ENCODE assay signal across 25 cellular contexts in the genomic region with DNA sequence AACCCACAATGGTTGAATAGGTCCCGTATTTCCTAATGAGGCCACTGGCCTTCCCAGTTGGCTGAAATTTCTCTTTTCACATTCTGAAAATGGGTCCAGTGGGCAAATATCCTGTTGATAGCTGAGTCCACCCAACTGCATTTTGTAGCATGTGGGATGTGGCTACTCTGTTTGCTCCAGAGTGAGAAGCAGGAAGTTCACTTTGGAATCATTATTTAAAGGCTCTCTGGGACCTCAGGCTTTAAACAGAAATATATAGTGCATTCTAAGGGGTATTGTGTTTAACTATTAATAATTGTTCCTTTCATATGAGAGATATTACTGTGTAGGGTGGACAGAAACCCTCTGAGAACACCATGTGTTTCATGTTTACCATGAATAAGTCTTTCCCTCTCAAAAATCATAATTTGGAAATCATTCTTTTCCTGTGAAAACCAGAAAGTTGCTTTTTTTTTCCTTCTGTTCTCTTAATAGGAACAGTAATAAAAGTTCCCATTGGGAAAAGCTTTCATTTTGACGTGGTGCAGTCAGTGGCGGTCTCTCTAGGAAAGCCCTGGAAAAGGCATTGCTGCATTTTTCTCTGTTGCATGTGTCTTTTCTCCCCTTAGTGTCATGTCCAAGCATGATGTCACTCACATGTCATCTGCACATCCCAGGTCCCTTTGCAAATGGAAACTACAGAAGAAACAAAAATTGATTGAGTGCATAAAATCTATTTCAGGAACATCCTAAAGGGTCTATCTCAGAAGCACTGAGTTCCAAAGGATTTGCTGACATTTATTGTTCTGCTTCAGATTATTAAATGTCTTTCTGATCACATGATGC.
DNase-seq lines count a peak whose midpoint lies in the region; ATAC-seq, FAIRE-seq and TF ChIP-seq lines count a peak whose summit lies in the region.
"Had no signal": no experiment of that assay in that cellular context is flagged by ENCODE, and none has a peak within 500 bp of the region (broad histone marks: within the 10 kb centered on the region; RNA-seq: fewer than 3 reads in every experiment).

No MANE protein-coding gene starts in this region.

- CTCF ChIA-PET in A549 (lab: Yijun Ruan, JAX): interaction anchor here (0.9 kb wide), 1 partner anchor 53 kb away, joined by 3 read pairs; no protein-coding TSS in a partner anchor

- H3K4me1 ChIP-seq in A549: peaks cover 31% of the 10 kb centered on the region
- peaks cover 10% of the 10 kb centered on the region for H3K4me1 ChIP-seq in DND-41 (ENCODE audit: insufficient read depth, low read length)
- peaks cover 31% of the 10 kb centered on the region for H3K4me1 ChIP-seq in SJSA1 (replicated peaks)
- peaks cover 4% of the 10 kb centered on the region for H3K4me1 ChIP-seq in mesenchymal stem cell (ENCODE audit: control insufficient read depth, insufficient read depth, low read depth, low read length)
- H3K4me1 ChIP-seq: BLaER1 treated with 17β-estradiol and CSF1 and Interleukin-3, amounts not matched to agents 10 nM and 100 nM; foreskin keratinocyte; parathyroid adenoma had no signal

- no peak for TF ChIP-seq CTCF in A549 (IDR thresholded peaks at IDR 0.05)
- TF ChIP-seq CTCF in DND-41 (IDR thresholded peaks at IDR 0.05; ENCODE audit: borderline replicate concordance, extremely low read depth, low read length, poor library complexity, severe bottlenecking): no peak

- no peak for TF ChIP-seq RAD21 in A549 (conservative IDR thresholded peaks at IDR 0.05 in 1 of 2, IDR thresholded peaks at IDR 0.05 in 1 of 2)

- H4K91ac ChIP-seq in mesenchymal stem cell (ENCODE audit: low read length): no peak overlapping the region

- H3K14ac ChIP-seq in mesenchymal stem cell (ENCODE audit: low read length in 2 of 2): no peak overlapping the region

- no peak overlapping the region for H2BK15ac ChIP-seq in mesenchymal stem cell (ENCODE audit: low read depth, poor library complexity, severe bottlenecking)

- H4K8ac ChIP-seq in mesenchymal stem cell (ENCODE audit: low read length): no peak overlapping the region

- H3K36me3 ChIP-seq in DND-41 (ENCODE audit: insufficient read depth, low read length) (no peaks in the 10 kb centered on the region), SJSA1 (no peaks in the 10 kb centered on the region), mesenchymal stem cell (ENCODE audit: control insufficient read depth in 1 of 2, insufficient read depth in 2 of 2, low read depth in 1 of 2, low read length in 2 of 2) (no peaks in the 10 kb centered on the region)
- H3K36me3 ChIP-seq: BLaER1 treated with 17β-estradiol and CSF1 and Interleukin-3, amounts not matched to agents 10 nM and 100 nM had no signal

- H3K4me2 ChIP-seq in A549 (peak overlapping the region; percentile 87), DND-41 (ENCODE audit: insufficient read depth, low read length) (no peak overlapping the region), mesenchymal stem cell (ENCODE audit: low read length, poor library complexity, severe bottlenecking) (no peak overlapping the region)
- H3K4me2 ChIP-seq: BLaER1 treated with 17β-estradiol and CSF1 and Interleukin-3, amounts not matched to agents 10 nM and 100 nM; hepatocyte had no signal

- WGBS in A549 (ENCODE audit: missing lambda C conversion rate): 64% methylated on average over 3 of the region's 3 CpGs
- 82% methylated on average over 3 of the region's 3 CpGs for WGBS in mesenchymal stem cell

- no peak for DNase-seq in A549 (ENCODE audit: low read depth in 1 of 2, low spot score in 1 of 2)
- no peak for DNase-seq in DND-41
- DNase-seq in SJSA1 (ENCODE audit: low read depth in 1 of 2, low spot score in 2 of 2): peak in 1 of 2 experiments; percentile 37
- DNase-seq in mesenchymal stem cell: no peak
- no peak for DNase-seq in activated CD4-positive, CD25-positive, alpha-beta regulatory T cell treated with anti-CD3 and anti-CD28 coated beads, Interleukin-2, amount 50 U/mL, for 72 hours
- DNase-seq: activated B cell treated with CpG ODN at 0.5 μM for 24 hours; activated CD8-positive, alpha-beta memory T cell treated with anti-CD3 and anti-CD28 coated beads, Interleukin-2, amount 10 ng/mL, durations not matched to agents 7 days and 5 days; activated naive CD4-positive, alpha-beta T cell; activated naive CD8-positive, alpha-beta T cell treated with anti-CD3 and anti-CD28 coated beads, Interleukin-2, amount 50 U/mL, for 24 hours; activated T-cell treated with anti-CD3 and anti-CD28 coated beads, Interleukin-2, amount 50 U/mL, for 4 hours; DMS153; foreskin keratinocyte; NCI-H1048; NCI-H1694; SIG-M5; T1000 had no signal

- POLR2A ChIA-PET in A549 (lab: Yijun Ruan, JAX): interaction anchor here (2.1 kb wide), 1 partner anchor 209 kb away, joined by 7 read pairs; the partner anchor contains the start of gene SOX4

- H3K4me3 ChIP-seq in A549 (no peak overlapping the region), DND-41 (ENCODE audit: low read depth in 1 of 2, low read length in 2 of 2) (no peak overlapping the region), SJSA1 (no peak overlapping the region), mesenchymal stem cell (ENCODE audit: insufficient read depth in 1 of 2, low read depth in 1 of 2, low read length in 2 of 2) (no peak overlapping the region)
- H3K4me3 ChIP-seq: BLaER1 treated with 17β-estradiol and CSF1 and Interleukin-3, amounts not matched to agents 10 nM and 100 nM; hepatocyte; skin epidermis had no signal

- no peak overlapping the region for H2BK5ac ChIP-seq in mesenchymal stem cell (ENCODE audit: low read depth, low read length, poor library complexity, severe bottlenecking)

- H3K27ac ChIP-seq in A549: peak overlapping the region; percentile 74 to 84
- H3K27ac ChIP-seq in DND-41 (ENCODE audit: low read length): peak overlapping the region; percentile 41
- H3K27ac ChIP-seq in SJSA1: peak overlapping the region; percentile 95
- H3K27ac ChIP-seq in mesenchymal stem cell (ENCODE audit: low read length, poor library complexity, severe bottlenecking): no peak overlapping the region
- H3K27ac ChIP-seq: BLaER1 treated with 17β-estradiol and CSF1 and Interleukin-3, amounts not matched to agents 10 nM and 100 nM; foreskin keratinocyte; parathyroid adenoma had no signal

- H3K4ac ChIP-seq in mesenchymal stem cell (ENCODE audit: low read depth in 1 of 2, low read length in 2 of 2): no peak overlapping the region

- no peak for FAIRE-seq in A549 (lab: Jason Lieb, UNC)
- FAIRE-seq: G401.6 had no signal

- no peaks in the 10 kb centered on the region for H3K79me1 ChIP-seq in mesenchymal stem cell (replicated peaks; ENCODE audit: low read length, poor library complexity, severe bottlenecking)

- H3K18ac ChIP-seq in mesenchymal stem cell (ENCODE audit: low read depth in 1 of 2, low read length in 2 of 2): peak overlapping the region; percentile 21 to 28

- TF ChIP-seq POLR2A in A549 (IDR thresholded peaks at IDR 0.05; ENCODE audit: low read length): no peak
- no peak for TF ChIP-seq POLR2A in GM18505 (IDR thresholded peaks at IDR 0.05; ENCODE audit: borderline replicate concordance, extremely low read depth, insufficient read depth, insufficient read length)

- peak overlapping the region; percentile 79 for H2AK5ac ChIP-seq in mesenchymal stem cell (ENCODE audit: low read length, severe bottlenecking)

- H3K27me3 ChIP-seq in DND-41 (ENCODE audit: insufficient read depth, low read length, poor library complexity): no peaks in the 10 kb centered on the region
- H3K27me3 ChIP-seq in SJSA1 (replicated peaks): no peaks in the 10 kb centered on the region
- no peaks in the 10 kb centered on the region for H3K27me3 ChIP-seq in mesenchymal stem cell (ENCODE audit: control insufficient read depth in 1 of 2, insufficient read depth in 1 of 2, low read length in 2 of 2)
- H3K27me3 ChIP-seq: BLaER1 treated with 17β-estradiol and CSF1 and Interleukin-3, amounts not matched to agents 10 nM and 100 nM; foreskin keratinocyte; hepatocyte had no signal

- no peak overlapping the region for H3K23ac ChIP-seq in mesenchymal stem cell (ENCODE audit: low read length in 2 of 2)

- no peaks in the 10 kb centered on the region for H3K79me2 ChIP-seq in DND-41 (ENCODE audit: insufficient read depth, low read length)
- H3K79me2 ChIP-seq: hepatocyte, parathyroid adenoma had no signal

- H2BK120ac ChIP-seq in mesenchymal stem cell (ENCODE audit: low read depth, low read length): no peak overlapping the region

- no peaks in the 10 kb centered on the region for H4K20me1 ChIP-seq in DND-41 (ENCODE audit: insufficient read depth, low read length)
- H4K20me1 ChIP-seq: BLaER1 treated with 17β-estradiol and CSF1 and Interleukin-3, amounts not matched to agents 10 nM and 100 nM had no signal

- H3K9ac ChIP-seq in DND-41 (ENCODE audit: low read depth, low read length) (no peak overlapping the region), mesenchymal stem cell (ENCODE audit: low read length) (no peak overlapping the region)
- H3K9ac ChIP-seq: BLaER1 treated with 17β-estradiol and CSF1 and Interleukin-3, amounts not matched to agents 10 nM and 100 nM; parathyroid adenoma had no signal

- no peak for TF ChIP-seq EP300 in A549 (IDR thresholded peaks at IDR 0.05)

- H2AFZ ChIP-seq in DND-41 (ENCODE audit: low read depth, low read length) (no peak overlapping the region), mesenchymal stem cell (ENCODE audit: low read depth, low read length) (no peak overlapping the region)
- H2AFZ ChIP-seq: hepatocyte, parathyroid adenoma had no signal

- H3K9me3 ChIP-seq in A549 (no peaks in the 10 kb centered on the region), DND-41 (ENCODE audit: insufficient read depth, low read length, severe bottlenecking) (no peaks in the 10 kb centered on the region), SJSA1 (replicated peaks) (no peaks in the 10 kb centered on the region), mesenchymal stem cell (ENCODE audit: control insufficient read depth, low read length) (no peaks in the 10 kb centered on the region)

- H2BK12ac ChIP-seq in mesenchymal stem cell (ENCODE audit: low read length in 2 of 2): no peak overlapping the region

- ATAC-seq in A549 (no peak), DND-41 (ENCODE audit: insufficient read depth, low read depth) (no peak), HG03571 (IDR thresholded peaks at IDR 0.05; ENCODE audit: unreplicated experiment) (no peak), HG02884 (IDR thresholded peaks at IDR 0.05; ENCODE audit: unreplicated experiment) (no peak), GM18505 (IDR thresholded peaks at IDR 0.05; ENCODE audit: unreplicated experiment) (no peak)
- ATAC-seq: activated CD8-positive, alpha-beta memory T cell treated with anti-CD3 and anti-CD28 coated beads, Interleukin-2, amount 10 ng/mL, durations not matched to agents 7 days and 5 days; activated naive CD8-positive, alpha-beta T cell treated with anti-CD3 and anti-CD28 coated beads, Interleukin-2, amount 50 U/mL, for 24 hours; activated T-cell treated with anti-CD3 and anti-CD28 coated beads, Interleukin-2, amount 50 U/mL, for 4 hours; foreskin keratinocyte; stimulated activated memory B cell treated with anti-CD40 and anti-IgM and Interleukin-4, amounts not matched to agents 10 μg/mL and 1 μg/mL and 100 μg/mL, for 72 hours had no signal

TF ChIP-seq in A549, 52 proteins besides CTCF, POLR2A, EP300 and RAD21:
- TF ChIP-seq NR3C1 (IDR thresholded peaks at IDR 0.05): no peak
- TF ChIP-seq FOSL2 (IDR thresholded peaks at IDR 0.05): no peak
- no peak for TF ChIP-seq FOSL2 (CRISPR knock-in tag; IDR thresholded peaks at IDR 0.05)
- TF ChIP-seq HOXA7 (CRISPR knock-in tag; IDR thresholded peaks at IDR 0.05): no peak
